26 cellular contexts compared by ENCODE assay signal in genomic region chr4:7301846-7302630, GRCh38.
DNase-seq lines count a peak whose midpoint lies in the region; ATAC-seq and TF ChIP-seq lines count a peak whose summit lies in the region.
"Had no signal": no experiment of that assay in that cellular context is flagged by ENCODE, and none has a peak within 500 bp of the region (broad histone marks: within the 10 kb centered on the region; RNA-seq: fewer than 3 reads in every experiment).

No MANE protein-coding gene starts in this region.

- H3K9me3 Mint-ChIP-seq in WTC11: no peaks in the 10 kb centered on the region
- no peaks in the 10 kb centered on the region for H3K9me3 Mint-ChIP-seq in chondrocyte (ENCODE audit: low read depth)
- H3K9me3 Mint-ChIP-seq in nephron progenitor cell: no peaks in the 10 kb centered on the region
- H3K9me3 Mint-ChIP-seq: H9 had no signal

- CTCF ChIA-PET in WTC11 (lab: Charles Lee): interaction anchor here (0.9 to 2.6 kb wide), 3 partner anchors 34 to 64 kb away, joined by 3 to 10 read pairs (median 3); no protein-coding TSS in a partner anchor

- H3K36me3 Mint-ChIP-seq in WTC11 (no peaks in the 10 kb centered on the region), chondrocyte (ENCODE audit: low read depth) (no peaks in the 10 kb centered on the region), nephron progenitor cell (ENCODE audit: low read depth) (no peaks in the 10 kb centered on the region)
- H3K36me3 Mint-ChIP-seq: CD4-positive, alpha-beta memory T cell had no signal

- H3K27ac ChIP-seq in substantia nigra (ENCODE audit: low read depth, low read length, poor library complexity, severe bottlenecking): peak overlapping the region; percentile 4
- H3K27ac ChIP-seq: A549, GM23248, PC-9, RWPE1, SK-N-MC had no signal

- H3K4me3 Mint-ChIP-seq in WTC11: no peak overlapping the region
- no peak overlapping the region for H3K4me3 Mint-ChIP-seq in chondrocyte (ENCODE audit: unreplicated experiment)
- H3K4me3 Mint-ChIP-seq in nephron progenitor cell: no peak overlapping the region
- H3K4me3 Mint-ChIP-seq: CD4-positive, alpha-beta memory T cell; H9 had no signal

- H3K27ac Mint-ChIP-seq in WTC11: peak overlapping the region; percentile 51; the same call in 1 of the 2 replicates
- no peak overlapping the region for H3K27ac Mint-ChIP-seq in chondrocyte (ENCODE audit: unreplicated experiment)
- peak overlapping the region; percentile 69 for H3K27ac Mint-ChIP-seq in nephron progenitor cell
- H3K27ac Mint-ChIP-seq: CD4-positive, alpha-beta memory T cell had no signal

- H3K4me1 Mint-ChIP-seq in WTC11 (peaks cover 3% of the 10 kb centered on the region; the same call in 1 of the 2 replicates), chondrocyte (ENCODE audit: low read depth) (peaks cover 3% of the 10 kb centered on the region), nephron progenitor cell (peaks cover 84% of the 10 kb centered on the region)
- H3K4me1 Mint-ChIP-seq: CD4-positive, alpha-beta memory T cell had no signal

- DNase-seq in WTC11 (ENCODE audit: low spot score) (no peak), chondrocyte (ENCODE audit: low spot score) (peak; percentile 75), nephron progenitor cell (no peak), substantia nigra (lab: John Stamatoyannopoulos, UW) (no peak), ureter (ENCODE audit: low spot score) (no peak)
- no peak for DNase-seq in activated naive CD4-positive, alpha-beta T cell treated with Interleukin-2 at 50 U/mL for 16 hours
- DNase-seq: CD4-positive, alpha-beta memory T cell; COR-L47; DMS53; GM23248; H9; Kasumi-1; NCI-H1092 treated with DMSO at 0.1 percent for 48 hours; NCI-H1436 treated with DMSO at 0.1 percent for 48 hours; NCI-H187 treated with DMSO at 0.1 percent for 48 hours; NCI-H446 treated with DMSO at 0.1 percent for 48 hours; NCI-H526; NCI-H82; NK-92 treated with Interleukin-12 subunit alpha and Interleukin-12 subunit beta, amount 100 ng/mL, for 24 hours; PC-9; SIG-M5 had no signal

- TF ChIP-seq CTCF in WTC11 (IDR thresholded peaks at IDR 0.05) (no peak), chondrocyte (IDR thresholded peaks at IDR 0.05) (no peak), nephron progenitor cell (IDR thresholded peaks at IDR 0.05) (no peak)

- POLR2A ChIA-PET in WTC11 (lab: Charles Lee): no interaction called here

- no peak for ATAC-seq in WTC11
- ATAC-seq in HG03571 (IDR thresholded peaks at IDR 0.05; ENCODE audit: unreplicated experiment): no peak
- ATAC-seq: A549, K562 had no signal

- no peaks in the 10 kb centered on the region for H3K27me3 Mint-ChIP-seq in WTC11 (ENCODE audit: low read depth)
- peaks cover 56% of the 10 kb centered on the region for H3K27me3 Mint-ChIP-seq in chondrocyte (ENCODE audit: low read depth)
- peaks cover 5% of the 10 kb centered on the region for H3K27me3 Mint-ChIP-seq in nephron progenitor cell (ENCODE audit: low read depth, poor library complexity)

TF ChIP-seq in WTC11, 78 proteins besides CTCF, POLR2A, EP300 and RAD21:
- TF ChIP-seq MAX (CRISPR knock-in tag; IDR thresholded peaks at IDR 0.05) (no peak), RORB (CRISPR knock-in tag; IDR thresholded peaks at IDR 0.05) (no peak), ATF6 (CRISPR knock-in tag; IDR thresholded peaks at IDR 0.05) (no peak), ZNF416 (CRISPR knock-in tag; IDR thresholded peaks at IDR 0.05) (no peak), KAT7 (CRISPR knock-in tag; IDR thresholded peaks at IDR 0.05; ENCODE audit: borderline replicate concordance) (no peak), CBFB (CRISPR knock-in tag; IDR thresholded peaks at IDR 0.05; ENCODE audit: low read depth) (no peak), TCF7 (CRISPR knock-in tag; IDR thresholded peaks at IDR 0.05; ENCODE audit: low read depth) (no peak), ETV6 (CRISPR knock-in tag; IDR thresholded peaks at IDR 0.05) (no peak), JAZF1 (CRISPR knock-in tag; IDR thresholded peaks at IDR 0.05) (no peak), E2F1 (CRISPR knock-in tag; IDR thresholded peaks at IDR 0.05) (no peak), CREB1 (CRISPR knock-in tag; IDR thresholded peaks at IDR 0.05) (no peak), AR (CRISPR knock-in tag; IDR thresholded peaks at IDR 0.05) (no peak), NFE2L1 (CRISPR knock-in tag; IDR thresholded peaks at IDR 0.05) (no peak)
